ENCODE assay signal across 1 cellular context in genomic region chr5:92942762-92943161, GRCh38.
TF ChIP-seq lines count a peak whose summit lies in the region.

No MANE protein-coding gene starts in this region.

TF ChIP-seq in HepG2, 621 proteins besides CTCF, POLR2A, EP300 and RAD21 (continued from another document and continues in another):
- TF ChIP-seq HNRNPLL (IDR thresholded peaks at IDR 0.05; ENCODE audit: low read depth, low read length, poor library complexity, severe bottlenecking) (no peak), BORCS8-MEF2B (CRISPR knock-in tag; IDR thresholded peaks at IDR 0.05) (no peak), E2F1 (CRISPR knock-in tag; IDR thresholded peaks at IDR 0.05) (no peak), DMAP1 (CRISPR knock-in tag; IDR thresholded peaks at IDR 0.05) (no peak), PAXIP1 (CRISPR knock-in tag; conservative IDR thresholded peaks at IDR 0.05) (peak; percentile 84), ZNF335 (CRISPR knock-in tag; IDR thresholded peaks at IDR 0.05) (no peak), MIXL1 (CRISPR knock-in tag; IDR thresholded peaks at IDR 0.05) (peak; percentile 83), ZBTB7A (CRISPR knock-in tag; IDR thresholded peaks at IDR 0.05) (no peak), SMARCC2 (IDR thresholded peaks at IDR 0.05) (0 out of 2 replicates have a peak, but pooled peaks have one; percentile 31), MYC (CRISPR knock-in tag; IDR thresholded peaks at IDR 0.05; ENCODE audit: borderline replicate concordance) (no peak), ZNF557 (CRISPR knock-in tag; IDR thresholded peaks at IDR 0.05) (no peak), MBD4 (IDR thresholded peaks at IDR 0.05; ENCODE audit: borderline replicate concordance, low read length) (no peak; the same call in 1 of the 2 replicates), MAX (IDR thresholded peaks at IDR 0.05) (peak; percentile 26; the same call in 1 of the 2 replicates), ZBTB2 (CRISPR knock-in tag; IDR thresholded peaks at IDR 0.05; ENCODE audit: low read depth) (no peak), ZBTB44 (CRISPR knock-in tag; IDR thresholded peaks at IDR 0.05) (no peak), ZNF883 (CRISPR knock-in tag; IDR thresholded peaks at IDR 0.05; ENCODE audit: not compliant biosample characterization) (no peak), FOXM1 (CRISPR knock-in tag; IDR thresholded peaks at IDR 0.05) (no peak), NR2C2 (CRISPR knock-in tag; IDR thresholded peaks at IDR 0.05; ENCODE audit: borderline replicate concordance) (no peak), NBN (conservative IDR thresholded peaks at IDR 0.05) (no peak), ZNF772 (CRISPR knock-in tag; IDR thresholded peaks at IDR 0.05) (no peak), SMARCE1 (IDR thresholded peaks at IDR 0.05; ENCODE audit: borderline replicate concordance) (no peak), SP1 (IDR thresholded peaks at IDR 0.05) (no peak), SP1 (CRISPR knock-in tag; IDR thresholded peaks at IDR 0.05) (no peak), ZBTB43 (CRISPR knock-in tag; conservative IDR thresholded peaks at IDR 0.05) (no peak), ZNF318 (CRISPR knock-in tag; IDR thresholded peaks at IDR 0.05) (no peak), ZNF30 (CRISPR knock-in tag; IDR thresholded peaks at IDR 0.05) (no peak), ZNF33A (CRISPR knock-in tag; IDR thresholded peaks at IDR 0.05; ENCODE audit: borderline replicate concordance) (no peak), TRAFD1 (CRISPR knock-in tag; IDR thresholded peaks at IDR 0.05; ENCODE audit: borderline replicate concordance) (no peak), ATF3 (CRISPR knock-in tag; IDR thresholded peaks at IDR 0.05) (no peak), HMGA1 (CRISPR knock-in tag; conservative IDR thresholded peaks at IDR 0.05) (no peak), FOXO1 (CRISPR knock-in tag; IDR thresholded peaks at IDR 0.05) (peak; percentile 52; the same call in 1 of the 2 replicates), ZEB1 (IDR thresholded peaks at IDR 0.05; ENCODE audit: insufficient replicate concordance, low read depth) (no peak), CBFB (CRISPR knock-in tag; IDR thresholded peaks at IDR 0.05) (no peak), ADNP (CRISPR knock-in tag; IDR thresholded peaks at IDR 0.05) (no peak), SIN3B (IDR thresholded peaks at IDR 0.05; ENCODE audit: low read length) (no peak), REPIN1 (CRISPR knock-in tag; IDR thresholded peaks at IDR 0.05; ENCODE audit: borderline replicate concordance, low read depth) (no peak), CC2D1A (CRISPR knock-in tag; IDR thresholded peaks at IDR 0.05) (no peak), GPN1 (CRISPR knock-in tag; IDR thresholded peaks at IDR 0.05; ENCODE audit: borderline replicate concordance) (no peak), ZNF232 (CRISPR knock-in tag; IDR thresholded peaks at IDR 0.05; ENCODE audit: borderline replicate concordance) (no peak), POGZ (CRISPR knock-in tag; IDR thresholded peaks at IDR 0.05) (peak; percentile 56; the same call in 1 of the 2 replicates), HOXA9 (CRISPR knock-in tag; IDR thresholded peaks at IDR 0.05; ENCODE audit: borderline replicate concordance) (no peak), ZSCAN22 (CRISPR knock-in tag; IDR thresholded peaks at IDR 0.05) (no peak)
